ENCODE assay signal across 1 cellular context in the genomic region with DNA sequence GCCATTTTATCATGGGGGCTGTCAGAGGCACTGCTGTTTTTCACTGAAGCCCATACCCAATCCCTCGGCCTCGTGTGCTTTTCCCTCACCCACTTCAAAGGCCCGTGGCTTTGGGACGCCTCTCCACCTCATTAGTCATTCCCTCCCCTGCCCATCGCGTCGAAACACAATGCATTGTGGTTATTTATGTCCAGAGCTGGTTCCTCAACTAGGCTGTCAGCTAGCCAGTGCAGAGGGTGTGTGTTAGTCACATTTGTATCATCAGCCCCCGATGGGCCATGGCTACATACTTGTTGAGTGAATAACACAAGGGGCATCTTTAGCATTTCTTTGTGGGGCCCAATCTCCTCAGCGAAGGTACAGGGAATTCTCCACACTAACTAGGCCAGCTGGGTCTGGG.
TF ChIP-seq lines count a peak whose summit lies in the region.

No MANE protein-coding gene starts in this region.

TF ChIP-seq in HCT116, 20 proteins besides CTCF, POLR2A, EP300 and RAD21 (continued from another document):
- TF ChIP-seq MAX (IDR thresholded peaks at IDR 0.05) (peak; percentile 95), FOSL1 (IDR thresholded peaks at IDR 0.05; ENCODE audit: low read depth) (peak; percentile 89), ZBTB33 (IDR thresholded peaks at IDR 0.05; ENCODE audit: extremely low read depth, insufficient replicate concordance, low read length) (no peak)
